ENCODE assay signal across 1 cellular context in genomic region chr6:155491421-155491820, GRCh38.
TF ChIP-seq lines count a peak whose summit lies in the region.

No MANE protein-coding gene starts in this region.

TF ChIP-seq in HepG2, 621 proteins besides CTCF, POLR2A, EP300 and RAD21 (continued from another document and continues in another):
- TF ChIP-seq ZFP37 (CRISPR knock-in tag; IDR thresholded peaks at IDR 0.05; ENCODE audit: borderline replicate concordance) (no peak), WIZ (CRISPR knock-in tag; IDR thresholded peaks at IDR 0.05) (no peak), XBP1 (CRISPR knock-in tag; IDR thresholded peaks at IDR 0.05) (no peak), FOXP4 (CRISPR knock-in tag; IDR thresholded peaks at IDR 0.05) (peak; percentile 71; the same call in 1 of the 2 replicates), BORCS8-MEF2B (CRISPR knock-in tag; IDR thresholded peaks at IDR 0.05) (no peak), HNF4A (CRISPR knock-in tag; IDR thresholded peaks at IDR 0.05) (no peak), ZNF674 (CRISPR knock-in tag; IDR thresholded peaks at IDR 0.05; ENCODE audit: low read depth) (no peak), ZNF850 (CRISPR knock-in tag; conservative IDR thresholded peaks at IDR 0.05) (no peak), ZNF780A (CRISPR knock-in tag; IDR thresholded peaks at IDR 0.05) (no peak), GTF2F1 (IDR thresholded peaks at IDR 0.05; ENCODE audit: low read length) (no peak), POLR2AphosphoS5 (IDR thresholded peaks at IDR 0.05; ENCODE audit: low read depth, low read length) (no peak), ZNF468 (CRISPR knock-in tag; IDR thresholded peaks at IDR 0.05) (no peak), DNMT3B (CRISPR knock-in tag; conservative IDR thresholded peaks at IDR 0.05) (no peak), GMEB1 (CRISPR knock-in tag; IDR thresholded peaks at IDR 0.05; ENCODE audit: borderline replicate concordance) (no peak), POLR2AphosphoS2 (IDR thresholded peaks at IDR 0.05; ENCODE audit: low read depth, low read length) (no peak), ZFP36L2 (CRISPR knock-in tag; IDR thresholded peaks at IDR 0.05) (no peak), KLF12 (CRISPR knock-in tag; IDR thresholded peaks at IDR 0.05; ENCODE audit: borderline replicate concordance) (no peak), ZNF549 (CRISPR knock-in tag; IDR thresholded peaks at IDR 0.05) (no peak), TGIF2 (CRISPR knock-in tag; IDR thresholded peaks at IDR 0.05) (no peak), NR2F2 (IDR thresholded peaks at IDR 0.05; ENCODE audit: borderline replicate concordance, low read depth) (peak; percentile 92), RXRB (CRISPR knock-in tag; IDR thresholded peaks at IDR 0.05; ENCODE audit: borderline replicate concordance) (peak; percentile 98), ZBTB20 (CRISPR knock-in tag; IDR thresholded peaks at IDR 0.05; ENCODE audit: borderline replicate concordance, low read depth) (peak; percentile 79; the same call in 1 of the 2 replicates), ZNF232 (CRISPR knock-in tag; IDR thresholded peaks at IDR 0.05; ENCODE audit: borderline replicate concordance) (no peak; the same call in 1 of the 2 replicates), HOXA3 (CRISPR knock-in tag; IDR thresholded peaks at IDR 0.05) (no peak), KLF16 (CRISPR knock-in tag; IDR thresholded peaks at IDR 0.05) (peak in 1 of 2 experiments; percentile 80; a peak in 2 of 4 replicates), SOX13 (IDR thresholded peaks at IDR 0.05) (no peak), SOX13 (CRISPR knock-in tag; conservative IDR thresholded peaks at IDR 0.05 in 1 of 2, IDR thresholded peaks at IDR 0.05 in 1 of 2) (peak in 1 of 2 experiments; percentile 82; a peak in 1 of 4 replicates), XRCC5 (optimal IDR thresholded peaks at IDR 0.05; ENCODE audit: low read length) (no peak), MTA1 (CRISPR knock-in tag; IDR thresholded peaks at IDR 0.05; ENCODE audit: borderline replicate concordance) (no peak), ZNF652 (CRISPR knock-in tag; IDR thresholded peaks at IDR 0.05; ENCODE audit: borderline replicate concordance, low read depth) (no peak), ZNF124 (CRISPR knock-in tag; IDR thresholded peaks at IDR 0.05) (no peak), AGO1 (IDR thresholded peaks at IDR 0.05; ENCODE audit: low read depth, low read length, poor library complexity, severe bottlenecking) (no peak), EED (CRISPR knock-in tag; IDR thresholded peaks at IDR 0.05) (no peak), ZNF235 (CRISPR knock-in tag; IDR thresholded peaks at IDR 0.05; ENCODE audit: borderline replicate concordance) (no peak), ZSCAN25 (CRISPR knock-in tag; IDR thresholded peaks at IDR 0.05) (no peak), ZNF160 (CRISPR knock-in tag; IDR thresholded peaks at IDR 0.05) (no peak)
- TF ChIP-seq, protein P1, sequence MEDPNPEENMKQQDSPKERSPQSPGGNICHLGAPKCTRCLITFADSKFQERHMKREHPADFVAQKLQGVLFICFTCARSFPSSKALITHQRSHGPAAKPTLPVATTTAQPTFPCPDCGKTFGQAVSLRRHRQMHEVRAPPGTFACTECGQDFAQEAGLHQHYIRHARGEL (CRISPR knock-in tag; IDR thresholded peaks at IDR 0.05): no peak
- TF ChIP-seq, protein P2, sequence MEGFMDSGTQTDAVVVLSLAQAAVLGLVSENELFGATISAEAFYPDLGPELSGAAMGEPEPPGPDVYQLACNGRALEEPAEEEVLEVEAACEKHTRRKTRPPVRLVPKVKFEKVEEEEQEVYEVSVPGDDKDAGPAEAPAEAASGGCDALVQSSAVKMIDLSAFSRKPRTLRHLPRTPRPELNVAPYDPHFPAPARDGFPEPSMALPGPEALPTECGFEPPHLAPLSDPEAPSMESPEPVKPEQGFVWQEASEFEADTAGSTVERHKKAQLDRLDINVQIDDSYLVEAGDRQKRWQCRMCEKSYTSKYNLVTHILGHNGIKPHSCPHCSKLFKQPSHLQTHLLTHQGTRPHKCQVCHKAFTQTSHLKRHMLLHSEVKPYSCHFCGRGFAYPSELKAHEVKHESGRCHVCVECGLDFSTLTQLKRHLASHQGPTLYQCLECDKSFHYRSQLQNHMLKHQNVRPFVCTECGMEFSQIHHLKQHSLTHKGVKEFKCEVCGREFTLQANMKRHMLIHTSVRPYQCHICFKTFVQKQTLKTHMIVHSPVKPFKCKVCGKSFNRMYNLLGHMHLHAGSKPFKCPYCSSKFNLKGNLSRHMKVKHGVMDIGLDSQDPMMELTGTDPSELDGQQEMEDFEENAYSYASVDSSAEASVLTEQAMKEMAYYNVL (CRISPR knock-in tag; IDR thresholded peaks at IDR 0.05; ENCODE audit: borderline replicate concordance): no peak
- TF ChIP-seq, protein P3, sequence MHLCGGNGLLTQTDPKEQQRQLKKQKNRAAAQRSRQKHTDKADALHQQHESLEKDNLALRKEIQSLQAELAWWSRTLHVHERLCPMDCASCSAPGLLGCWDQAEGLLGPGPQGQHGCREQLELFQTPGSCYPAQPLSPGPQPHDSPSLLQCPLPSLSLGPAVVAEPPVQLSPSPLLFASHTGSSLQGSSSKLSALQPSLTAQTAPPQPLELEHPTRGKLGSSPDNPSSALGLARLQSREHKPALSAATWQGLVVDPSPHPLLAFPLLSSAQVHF (CRISPR knock-in tag; IDR thresholded peaks at IDR 0.05): no peak
- TF ChIP-seq, protein P4, sequence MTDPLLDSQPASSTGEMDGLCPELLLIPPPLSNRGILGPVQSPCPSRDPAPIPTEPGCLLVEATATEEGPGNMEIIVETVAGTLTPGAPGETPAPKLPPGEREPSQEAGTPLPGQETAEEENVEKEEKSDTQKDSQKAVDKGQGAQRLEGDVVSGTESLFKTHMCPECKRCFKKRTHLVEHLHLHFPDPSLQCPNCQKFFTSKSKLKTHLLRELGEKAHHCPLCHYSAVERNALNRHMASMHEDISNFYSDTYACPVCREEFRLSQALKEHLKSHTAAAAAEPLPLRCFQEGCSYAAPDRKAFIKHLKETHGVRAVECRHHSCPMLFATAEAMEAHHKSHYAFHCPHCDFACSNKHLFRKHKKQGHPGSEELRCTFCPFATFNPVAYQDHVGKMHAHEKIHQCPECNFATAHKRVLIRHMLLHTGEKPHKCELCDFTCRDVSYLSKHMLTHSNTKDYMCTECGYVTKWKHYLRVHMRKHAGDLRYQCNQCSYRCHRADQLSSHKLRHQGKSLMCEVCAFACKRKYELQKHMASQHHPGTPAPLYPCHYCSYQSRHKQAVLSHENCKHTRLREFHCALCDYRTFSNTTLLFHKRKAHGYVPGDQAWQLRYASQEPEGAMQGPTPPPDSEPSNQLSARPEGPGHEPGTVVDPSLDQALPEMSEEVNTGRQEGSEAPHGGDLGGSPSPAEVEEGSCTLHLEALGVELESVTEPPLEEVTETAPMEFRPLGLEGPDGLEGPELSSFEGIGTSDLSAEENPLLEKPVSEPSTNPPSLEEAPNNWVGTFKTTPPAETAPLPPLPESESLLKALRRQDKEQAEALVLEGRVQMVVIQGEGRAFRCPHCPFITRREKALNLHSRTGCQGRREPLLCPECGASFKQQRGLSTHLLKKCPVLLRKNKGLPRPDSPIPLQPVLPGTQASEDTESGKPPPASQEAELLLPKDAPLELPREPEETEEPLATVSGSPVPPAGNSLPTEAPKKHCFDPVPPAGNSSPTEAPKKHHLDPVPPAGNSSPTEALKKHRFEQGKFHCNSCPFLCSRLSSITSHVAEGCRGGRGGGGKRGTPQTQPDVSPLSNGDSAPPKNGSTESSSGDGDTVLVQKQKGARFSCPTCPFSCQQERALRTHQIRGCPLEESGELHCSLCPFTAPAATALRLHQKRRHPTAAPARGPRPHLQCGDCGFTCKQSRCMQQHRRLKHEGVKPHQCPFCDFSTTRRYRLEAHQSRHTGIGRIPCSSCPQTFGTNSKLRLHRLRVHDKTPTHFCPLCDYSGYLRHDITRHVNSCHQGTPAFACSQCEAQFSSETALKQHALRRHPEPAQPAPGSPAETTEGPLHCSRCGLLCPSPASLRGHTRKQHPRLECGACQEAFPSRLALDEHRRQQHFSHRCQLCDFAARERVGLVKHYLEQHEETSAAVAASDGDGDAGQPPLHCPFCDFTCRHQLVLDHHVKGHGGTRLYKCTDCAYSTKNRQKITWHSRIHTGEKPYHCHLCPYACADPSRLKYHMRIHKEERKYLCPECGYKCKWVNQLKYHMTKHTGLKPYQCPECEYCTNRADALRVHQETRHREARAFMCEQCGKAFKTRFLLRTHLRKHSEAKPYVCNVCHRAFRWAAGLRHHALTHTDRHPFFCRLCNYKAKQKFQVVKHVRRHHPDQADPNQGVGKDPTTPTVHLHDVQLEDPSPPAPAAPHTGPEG (CRISPR knock-in tag; IDR thresholded peaks at IDR 0.05): no peak
- TF ChIP-seq, protein P5, sequence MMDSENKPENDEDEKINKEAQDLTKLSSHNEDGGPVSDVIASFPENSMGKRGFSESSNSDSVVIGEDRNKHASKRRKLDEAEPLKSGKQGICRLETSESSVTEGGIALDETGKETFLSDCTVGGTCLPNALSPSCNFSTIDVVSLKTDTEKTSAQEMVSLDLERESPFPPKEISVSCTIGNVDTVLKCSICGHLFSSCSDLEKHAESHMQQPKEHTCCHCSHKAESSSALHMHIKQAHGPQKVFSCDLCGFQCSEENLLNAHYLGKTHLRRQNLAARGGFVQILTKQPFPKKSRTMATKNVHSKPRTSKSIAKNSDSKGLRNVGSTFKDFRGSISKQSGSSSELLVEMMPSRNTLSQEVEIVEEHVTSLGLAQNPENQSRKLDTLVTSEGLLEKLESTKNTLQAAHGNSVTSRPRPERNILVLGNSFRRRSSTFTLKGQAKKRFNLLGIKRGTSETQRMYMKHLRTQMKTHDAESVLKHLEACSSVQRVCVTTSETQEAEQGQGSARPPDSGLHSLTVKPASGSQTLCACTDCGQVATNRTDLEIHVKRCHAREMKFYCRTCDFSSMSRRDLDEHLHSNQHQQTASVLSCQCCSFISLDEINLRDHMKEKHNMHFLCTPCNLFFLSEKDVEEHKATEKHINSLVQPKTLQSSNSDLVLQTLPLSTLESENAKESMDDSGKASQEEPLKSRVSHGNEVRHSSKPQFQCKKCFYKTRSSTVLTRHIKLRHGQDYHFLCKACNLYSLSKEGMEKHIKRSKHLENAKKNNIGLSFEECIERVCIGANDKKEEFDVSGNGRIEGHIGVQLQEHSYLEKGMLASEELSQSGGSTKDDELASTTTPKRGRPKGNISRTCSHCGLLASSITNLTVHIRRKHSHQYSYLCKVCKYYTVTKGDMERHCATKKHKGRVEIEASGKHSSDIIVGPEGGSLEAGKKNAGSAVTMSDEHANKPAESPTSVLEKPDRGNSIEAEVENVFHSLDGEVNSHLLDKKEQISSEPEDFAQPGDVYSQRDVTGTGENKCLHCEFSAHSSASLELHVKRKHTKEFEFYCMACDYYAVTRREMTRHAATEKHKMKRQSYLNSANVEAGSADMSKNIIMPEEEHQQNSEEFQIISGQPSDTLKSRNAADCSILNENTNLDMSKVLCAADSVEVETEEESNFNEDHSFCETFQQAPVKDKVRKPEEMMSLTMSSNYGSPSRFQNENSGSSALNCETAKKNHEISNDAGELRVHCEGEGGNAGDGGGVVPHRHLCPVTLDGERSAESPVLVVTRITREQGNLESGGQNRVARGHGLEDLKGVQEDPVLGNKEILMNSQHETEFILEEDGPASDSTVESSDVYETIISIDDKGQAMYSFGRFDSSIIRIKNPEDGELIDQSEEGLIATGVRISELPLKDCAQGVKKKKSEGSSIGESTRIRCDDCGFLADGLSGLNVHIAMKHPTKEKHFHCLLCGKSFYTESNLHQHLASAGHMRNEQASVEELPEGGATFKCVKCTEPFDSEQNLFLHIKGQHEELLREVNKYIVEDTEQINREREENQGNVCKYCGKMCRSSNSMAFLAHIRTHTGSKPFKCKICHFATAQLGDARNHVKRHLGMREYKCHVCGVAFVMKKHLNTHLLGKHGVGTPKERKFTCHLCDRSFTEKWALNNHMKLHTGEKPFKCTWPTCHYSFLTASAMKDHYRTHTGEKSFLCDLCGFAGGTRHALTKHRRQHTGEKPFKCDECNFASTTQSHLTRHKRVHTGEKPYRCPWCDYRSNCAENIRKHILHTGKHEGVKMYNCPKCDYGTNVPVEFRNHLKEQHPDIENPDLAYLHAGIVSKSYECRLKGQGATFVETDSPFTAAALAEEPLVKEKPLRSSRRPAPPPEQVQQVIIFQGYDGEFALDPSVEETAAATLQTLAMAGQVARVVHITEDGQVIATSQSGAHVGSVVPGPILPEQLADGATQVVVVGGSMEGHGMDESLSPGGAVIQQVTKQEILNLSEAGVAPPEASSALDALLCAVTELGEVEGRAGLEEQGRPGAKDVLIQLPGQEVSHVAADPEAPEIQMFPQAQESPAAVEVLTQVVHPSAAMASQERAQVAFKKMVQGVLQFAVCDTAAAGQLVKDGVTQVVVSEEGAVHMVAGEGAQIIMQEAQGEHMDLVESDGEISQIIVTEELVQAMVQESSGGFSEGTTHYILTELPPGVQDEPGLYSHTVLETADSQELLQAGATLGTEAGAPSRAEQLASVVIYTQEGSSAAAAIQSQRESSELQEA (CRISPR knock-in tag; IDR thresholded peaks at IDR 0.05; ENCODE audit: not compliant biosample characterization): no peak
- TF ChIP-seq, protein P6, sequence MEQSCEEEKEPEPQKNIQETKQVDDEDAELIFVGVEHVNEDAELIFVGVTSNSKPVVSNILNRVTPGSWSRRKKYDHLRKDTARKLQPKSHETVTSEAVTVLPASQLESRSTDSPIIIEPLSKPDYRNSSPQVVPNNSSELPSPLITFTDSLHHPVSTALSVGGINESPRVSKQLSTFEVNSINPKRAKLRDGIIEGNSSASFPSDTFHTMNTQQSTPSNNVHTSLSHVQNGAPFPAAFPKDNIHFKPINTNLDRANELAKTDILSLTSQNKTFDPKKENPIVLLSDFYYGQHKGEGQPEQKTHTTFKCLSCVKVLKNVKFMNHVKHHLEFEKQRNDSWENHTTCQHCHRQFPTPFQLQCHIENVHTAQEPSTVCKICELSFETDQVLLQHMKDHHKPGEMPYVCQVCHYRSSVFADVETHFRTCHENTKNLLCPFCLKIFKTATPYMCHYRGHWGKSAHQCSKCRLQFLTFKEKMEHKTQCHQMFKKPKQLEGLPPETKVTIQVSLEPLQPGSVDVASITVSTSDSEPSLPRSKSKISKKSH (CRISPR knock-in tag; IDR thresholded peaks at IDR 0.05; ENCODE audit: borderline replicate concordance): no peak
